8 cellular contexts compared by ENCODE assay signal in genomic region chr1:202343652-202344349, GRCh38. TPM values are rescaled to one million over a fixed set of nuclear protein-coding genes. Genes with fewer than 3 reads are reported as not detected.
A peak's percentile ranks its signal among the peaks of the same experiment; 100 is the strongest.
DNase-seq lines count a peak whose midpoint lies in the region; ATAC-seq and TF ChIP-seq lines count a peak whose summit lies in the region.

No MANE protein-coding gene starts in this region.

- no peak overlapping the region for H3K4me2 ChIP-seq in fibroblast of lung (ENCODE audit: extremely low read depth, insufficient read depth, low read length)

- peaks cover 24% of the 10 kb centered on the region for H3K4me1 Mint-ChIP-seq in activated T-cell treated with anti-CD3 and anti-CD28 coated beads, Interleukin-2, amount 50 U/mL, for 4 hours (ENCODE audit: low read depth)
- H3K4me1 Mint-ChIP-seq in T-helper 1 cell treated with Interleukin-12 subunit alpha and Interleukin-12 subunit beta and Interleukin-4 antibody, amounts not matched to agents 30 μg/mL and 1 μg/mL, for 36 hours (ENCODE audit: low read depth) = peaks cover 26% of the 10 kb centered on the region

- intact Hi-C loops in gastrocnemius medialis (cut with DNase I; ENCODE audit: low total_unique reads) = loop anchor here (5.0 to 10.0 kb wide), 3 partner anchors 118 to 371 kb away; partner anchors contain the start of gene SYT2

- no peak for ATAC-seq in activated T-cell treated with anti-CD3 and anti-CD28 coated beads, Interleukin-2, amount 50 U/mL, for 4 hours
- no peak for ATAC-seq in gastrocnemius medialis

- H3K27ac ChIP-seq in fibroblast of lung (ENCODE audit: insufficient read depth, low read length) = no peak overlapping the region
- peak overlapping the region in 1 of 4 donors; percentile 62 for H3K27ac ChIP-seq in gastrocnemius medialis

- no peaks in the 10 kb centered on the region for H3K27me3 Mint-ChIP-seq in activated T-cell treated with anti-CD3 and anti-CD28 coated beads, Interleukin-2, amount 50 U/mL, for 4 hours (ENCODE audit: low read depth)
- H3K27me3 Mint-ChIP-seq in T-helper 1 cell treated with Interleukin-12 subunit alpha and Interleukin-12 subunit beta and Interleukin-4 antibody, amounts not matched to agents 30 μg/mL and 1 μg/mL, for 36 hours (ENCODE audit: low read depth) = no peaks in the 10 kb centered on the region

- H3K36me3 Mint-ChIP-seq in activated T-cell treated with anti-CD3 and anti-CD28 coated beads, Interleukin-2, amount 50 U/mL, for 4 hours (ENCODE audit: insufficient read depth) = peaks cover 1% of the 10 kb centered on the region
- peaks cover 4% of the 10 kb centered on the region for H3K36me3 Mint-ChIP-seq in T-helper 1 cell treated with Interleukin-12 subunit alpha and Interleukin-12 subunit beta and Interleukin-4 antibody, amounts not matched to agents 30 μg/mL and 1 μg/mL, for 36 hours (ENCODE audit: low read depth)

- TF ChIP-seq CTCF in fibroblast of lung (conservative IDR thresholded peaks at IDR 0.05 in 1 of 2, IDR thresholded peaks at IDR 0.05 in 1 of 2; ENCODE audit: low read depth in 1 of 2, low read length in 2 of 2) (peak; percentile 60 to 65), gastrocnemius medialis (IDR thresholded peaks at IDR 0.05 in 4 of 5, conservative IDR thresholded peaks at IDR 0.05 in 1 of 5) (peak; percentile 66 to 85 (median 72))

- H4K20me1 ChIP-seq in fibroblast of lung (ENCODE audit: control insufficient read depth, extremely low read depth, insufficient read depth, low read length) = no peaks in the 10 kb centered on the region

- no peaks in the 10 kb centered on the region for H3K9me3 Mint-ChIP-seq in activated T-cell treated with anti-CD3 and anti-CD28 coated beads, Interleukin-2, amount 50 U/mL, for 4 hours
- H3K9me3 Mint-ChIP-seq in T-helper 1 cell treated with Interleukin-12 subunit alpha and Interleukin-12 subunit beta and Interleukin-4 antibody, amounts not matched to agents 30 μg/mL and 1 μg/mL, for 36 hours = no peaks in the 10 kb centered on the region

- peak overlapping the region; percentile 58 for H3K27ac Mint-ChIP-seq in T-helper 1 cell treated with Interleukin-12 subunit alpha and Interleukin-12 subunit beta and Interleukin-4 antibody, amounts not matched to agents 30 μg/mL and 1 μg/mL, for 36 hours

- H3K4me1 ChIP-seq in fibroblast of lung (ENCODE audit: control insufficient read depth, extremely low read depth, insufficient read depth, low read length) = peaks cover 2% of the 10 kb centered on the region
- H3K4me1 ChIP-seq in gastrocnemius medialis = peaks cover 14 to 26% of the 10 kb centered on the region in 2 donors

- H3K36me3 ChIP-seq in fibroblast of lung (ENCODE audit: control insufficient read depth, insufficient read depth, low read length) (no peaks in the 10 kb centered on the region), gastrocnemius medialis (no peaks in the 10 kb centered on the region)

- no peaks in the 10 kb centered on the region for H3K9me3 ChIP-seq in fibroblast of lung (ENCODE audit: control insufficient read depth, insufficient read depth, low read depth, low read length)
- no peaks in the 10 kb centered on the region for H3K9me3 ChIP-seq in gastrocnemius medialis

- H3K4me3 ChIP-seq in fibroblast of lung (replicated peaks in 1 of 4; ENCODE audit: control extremely low read depth in 1 of 4, insufficient read depth in 1 of 4, low read depth in 3 of 4, low read length in 4 of 4) = no peak overlapping the region
- H3K4me3 ChIP-seq in gastrocnemius medialis = no peak overlapping the region

- no peak for TF ChIP-seq POLR2A in gastrocnemius medialis (IDR thresholded peaks at IDR 0.05)

- no peak for DNase-seq in activated T-cell treated with anti-CD3 and anti-CD28 coated beads, Interleukin-2, amount 50 U/mL, for 4 hours
- DNase-seq in activated T-cell treated with anti-CD3 and anti-CD28 coated beads, Interleukin-2, amount 50 U/mL, for 48 hours = no peak
- DNase-seq in NCI-H1436 (lab: John Stamatoyannopoulos, UW) (peak; percentile 76), fibroblast of lung (ENCODE audit: low read depth in 2 of 2) (peak; percentile 29 to 61), gastrocnemius medialis (no peak), UCSD-AML1 (lab: John Stamatoyannopoulos, UW; ENCODE audit: unreplicated experiment) (no peak)
- no peak for DNase-seq in activated CD4-positive, CD25-positive, alpha-beta regulatory T cell (lab: John Stamatoyannopoulos, UW)

- H3K79me2 ChIP-seq in fibroblast of lung (ENCODE audit: control insufficient read depth, insufficient read depth, low read length) = peaks cover 21% of the 10 kb centered on the region

- H3K27me3 ChIP-seq in fibroblast of lung (ENCODE audit: control insufficient read depth, insufficient read depth, low read length) = no peaks in the 10 kb centered on the region
- no peaks in the 10 kb centered on the region for H3K27me3 ChIP-seq in gastrocnemius medialis

- H2AFZ ChIP-seq in fibroblast of lung (ENCODE audit: low read length) = no peak overlapping the region

- H3K4me3 Mint-ChIP-seq in activated T-cell treated with anti-CD3 and anti-CD28 coated beads, Interleukin-2, amount 50 U/mL, for 4 hours = peak overlapping the region; percentile 59
- peak overlapping the region; percentile 57 for H3K4me3 Mint-ChIP-seq in T-helper 1 cell treated with Interleukin-12 subunit alpha and Interleukin-12 subunit beta and Interleukin-4 antibody, amounts not matched to agents 30 μg/mL and 1 μg/mL, for 36 hours

- H3K9ac ChIP-seq in fibroblast of lung (ENCODE audit: insufficient read depth, low read length) = no peak overlapping the region

- in situ Hi-C loops in gastrocnemius medialis (cut with MboI; ENCODE audit: low sequenced_read_pairs in 4 of 4) = loop anchor here (25.0 kb wide), 4 partner anchors 118 to 368 kb away; partner anchors contain the start of gene SYT2 (in 3 of the 4)

RNA-seq across cellular contexts. Expression of gene UBE2T, which starts 2.1 kb away (rescaled TPM):
- 10 to 100 TPM; 45.2 to 62.3 (median 60.6) TPM for total RNA-seq in activated T-cell treated with anti-CD3 and anti-CD28 coated beads, Interleukin-2, amount 50 U/mL, for 4 hours
- total RNA-seq in fibroblast of lung (6.4 and 17.0 TPM in 2 replicates), gastrocnemius medialis (10 to 100 TPM in 2 of 4 donors, 1 to 10 TPM in 2; 6.7 to 15.0 (median 10.1) TPM)
- 34.2 and 93.9 TPM in 2 replicates for polyA plus RNA-seq in fibroblast of lung
- polyA plus RNA-seq in fibroblast of lung (2012) = 16.2 and 54.5 TPM in 2 replicates
- 10.7 and 53.5 TPM in 2 replicates for polyA minus RNA-seq in fibroblast of lung (ENCODE audit: low replicate concordance)

RNA-seq across cellular contexts. Expression of gene PPP1R12B, which starts 4.7 kb away (rescaled TPM):
- 1 to 10 TPM; 4.7 to 8.1 (median 5.4) TPM for total RNA-seq in activated T-cell treated with anti-CD3 and anti-CD28 coated beads, Interleukin-2, amount 50 U/mL, for 4 hours
- total RNA-seq in fibroblast of lung = 11.3 and 13.4 TPM in 2 replicates
- 8.8 and 21.7 TPM in 2 replicates for polyA plus RNA-seq in fibroblast of lung
- polyA plus RNA-seq in fibroblast of lung (2012) = 3.1 and 10.4 TPM in 2 replicates
- polyA minus RNA-seq in fibroblast of lung (ENCODE audit: low replicate concordance) = 9.1 and 26.1 TPM in 2 replicates
- total RNA-seq in gastrocnemius medialis = 100 to 1,000 TPM; 127 to 207 (median 139) TPM

Comparison
In these comparisons a context has a peak if more than half of its experiments do, and no peak if none do; other contexts are left out.
1. DNase-seq: peak in NCI-H1436 (single experiment) and fibroblast of lung (2 of 2); none in activated T-cell treated with anti-CD3 and anti-CD28 coated beads, Interleukin-2, amount 50 U/mL, for 4 hours (single experiment), activated T-cell treated with anti-CD3 and anti-CD28 coated beads, Interleukin-2, amount 50 U/mL, for 48 hours (0 of 2), gastrocnemius medialis (0 of 2), activated CD4-positive, CD25-positive, alpha-beta regulatory T cell (0 of 4) and UCSD-AML1 (single experiment).